Comparison of ENCODE assay signal across 1 cellular context in genomic region chr6:149852180-149852579, GRCh38.
A peak's percentile ranks its signal among the peaks of the same experiment; 100 is the strongest.
TF ChIP-seq lines count a peak whose summit lies in the region.

No MANE protein-coding gene starts in this region.

TF ChIP-seq in GM12878, 131 proteins besides CTCF, POLR2A, EP300 and RAD21 (continued from another document):
- TF ChIP-seq TARDBP (IDR thresholded peaks at IDR 0.05; ENCODE audit: borderline replicate concordance): no peak
- no peak for TF ChIP-seq HCFC1 (IDR thresholded peaks at IDR 0.05; ENCODE audit: low read length)
- no peak for TF ChIP-seq POLR2AphosphoS2 (IDR thresholded peaks at IDR 0.05; ENCODE audit: low read depth, low read length)
- TF ChIP-seq SPI1 (IDR thresholded peaks at IDR 0.05; ENCODE audit: borderline replicate concordance, insufficient read depth, low read depth, low read length): peak; percentile 77; the same call in 1 of the 2 replicates
- no peak for TF ChIP-seq SREBF2 (IDR thresholded peaks at IDR 0.05; ENCODE audit: low read length)
- no peak for TF ChIP-seq TCF12 (IDR thresholded peaks at IDR 0.05; ENCODE audit: low read depth, low read length)
- TF ChIP-seq BCLAF1 (IDR thresholded peaks at IDR 0.05): no peak
- no peak for TF ChIP-seq KDM1A (IDR thresholded peaks at IDR 0.05; ENCODE audit: borderline replicate concordance)
